Comparison of ENCODE assay signal across 3 cellular contexts in genomic region chr10:61355211-61355610, GRCh38.
"Had no signal": no experiment of that assay in that cellular context is flagged by ENCODE, and none has a peak within 500 bp of the region (broad histone marks: within the 10 kb centered on the region; RNA-seq: fewer than 3 reads in every experiment).

No MANE protein-coding gene starts in this region.

- H3K27ac ChIP-seq: HL-60 had no signal

- DNase-seq: IMR-90 had no signal

- H3K4me3 ChIP-seq: K562 had no signal
